ENCODE assay signal across 15 cellular contexts in genomic region chr3:141795311-141795710, GRCh38. TPM values are rescaled to one million over a fixed set of nuclear protein-coding genes. Genes with fewer than 3 reads are reported as not detected.
DNase-seq lines count a peak whose midpoint lies in the region; ATAC-seq and TF ChIP-seq lines count a peak whose summit lies in the region.
"Had no signal": no experiment of that assay in that cellular context is flagged by ENCODE, and none has a peak within 500 bp of the region (broad histone marks: within the 10 kb centered on the region; RNA-seq: fewer than 3 reads in every experiment).

No MANE protein-coding gene starts in this region.

- intact Hi-C loops in naive thymus-derived CD4-positive, alpha-beta T cell (cut with micrococcal nuclease): loop anchor here (5.0 to 10.0 kb wide), 4 partner anchors 232 to 802 kb away; partner anchors contain the start of gene PLS1 (in 1 of the 2)
- intact Hi-C loops in upper lobe of right lung (cut with DNase I) (no loop called here), stomach (cut with DNase I; ENCODE audit: low total_unique reads) (no loop called here)

- peak overlapping the region; percentile 84 to 88 for H3K4me3 Mint-ChIP-seq in activated T-cell treated with anti-CD3 and anti-CD28 coated beads, Interleukin-2, amount 50 U/mL, for 72 hours
- peak overlapping the region; percentile 61 to 97 (median 89) for H3K4me3 Mint-ChIP-seq in naive thymus-derived CD4-positive, alpha-beta T cell

- peaks cover 48 to 56% of the 10 kb centered on the region in 2 donors for H3K4me1 ChIP-seq in naive thymus-derived CD4-positive, alpha-beta T cell (ENCODE audit: control insufficient read depth in 2 of 2, insufficient read depth in 2 of 2, low read length in 2 of 2)
- H3K4me1 ChIP-seq in upper lobe of right lung: peaks cover 26% of the 10 kb centered on the region
- peaks cover 13 to 33% (median 28%) of the 10 kb centered on the region in 4 donors for H3K4me1 ChIP-seq in stomach

- CTCF ChIA-PET in naive thymus-derived CD4-positive, alpha-beta T cell (lab: Charles Lee): interaction anchor here (1.1 kb wide), 1 partner anchor 46 kb away, joined by 3 read pairs; no protein-coding TSS in a partner anchor

- H3K27me3 Mint-ChIP-seq in activated T-cell treated with anti-CD3 and anti-CD28 coated beads, Interleukin-2, amount 50 U/mL, for 72 hours (ENCODE audit: low read depth): no peaks in the 10 kb centered on the region
- H3K27me3 Mint-ChIP-seq in naive thymus-derived CD4-positive, alpha-beta T cell: no peaks in the 10 kb centered on the region

- no peaks in the 10 kb centered on the region for H3K36me3 Mint-ChIP-seq in activated T-cell treated with anti-CD3 and anti-CD28 coated beads, Interleukin-2, amount 50 U/mL, for 72 hours (ENCODE audit: insufficient read depth in 2 of 2)
- peaks cover 0 to 8% (median 0%) of the 10 kb centered on the region in 5 donors for H3K36me3 Mint-ChIP-seq in naive thymus-derived CD4-positive, alpha-beta T cell

- no peak for ATAC-seq in activated T-cell treated with anti-CD3 and anti-CD28 coated beads, Interleukin-2, amount 50 U/mL, for 72 hours (replicated peaks in 1 of 2)
- no peak for ATAC-seq in naive thymus-derived CD4-positive, alpha-beta T cell
- ATAC-seq in upper lobe of right lung: no peak

- POLR2A ChIA-PET in naive thymus-derived CD4-positive, alpha-beta T cell (lab: Charles Lee): interaction anchor here (0.6 to 4.8 kb wide), 6 partner anchors 8 to 264 kb away, joined by 3 to 44 read pairs (median 3); partner anchors contain the start of gene ATP1B3

- DNase-seq in activated effector memory CD4-positive, alpha-beta T cell treated with anti-CD3 and anti-CD28 coated beads, Interleukin-2, amount 50 U/mL, for 16 hours: peak; percentile 64
- no peak for DNase-seq in activated effector memory CD4-positive, alpha-beta T cell treated with Interleukin-2 at 50 U/mL for 16 hours
- peak; percentile 23 to 46 for DNase-seq in activated T-cell treated with anti-CD3 and anti-CD28 coated beads, Interleukin-2, amount 50 U/mL, for 72 hours
- no peak for DNase-seq in naive thymus-derived CD4-positive, alpha-beta T cell
- DNase-seq in upper lobe of right lung (no peak), DMS114 treated with DMSO at 0.1 percent for 48 hours (lab: John Stamatoyannopoulos, UW; ENCODE audit: unreplicated experiment) (no peak), NCI-H345 treated with DMSO at 0.1 percent for 48 hours (lab: John Stamatoyannopoulos, UW; ENCODE audit: unreplicated experiment) (no peak), stomach (no peak)
- DNase-seq: NCI-H1105 treated with DMSO at 0.1 percent for 48 hours, NCI-H524 treated with DMSO at 0.1 percent for 48 hours, SHP77 had no signal

- no peak for TF ChIP-seq EP300 in stomach (IDR thresholded peaks at IDR 0.05)

- WGBS in stomach, 5 donors: 75 to 96% (median 87%) methylated on average over 4 of the region's 4 CpGs

- no peak overlapping the region for H3K27ac ChIP-seq in naive thymus-derived CD4-positive, alpha-beta T cell (ENCODE audit: low read depth, low read length)
- H3K27ac ChIP-seq in upper lobe of right lung (peak overlapping the region; percentile 15), stomach (peak overlapping the region in 1 of 5 donors; percentile 84)
- H3K27ac ChIP-seq: hepatocyte had no signal

- peak overlapping the region; percentile 67 for H3K27ac Mint-ChIP-seq in activated T-cell treated with anti-CD3 and anti-CD28 coated beads, Interleukin-2, amount 50 U/mL, for 72 hours
- peak overlapping the region in 7 of 9 donors; percentile 41 to 98 (median 97) for H3K27ac Mint-ChIP-seq in naive thymus-derived CD4-positive, alpha-beta T cell

- no peaks in the 10 kb centered on the region for H3K9me3 ChIP-seq in naive thymus-derived CD4-positive, alpha-beta T cell (ENCODE audit: control insufficient read depth in 2 of 3, low read length in 3 of 3)
- H3K9me3 ChIP-seq in upper lobe of right lung: no peaks in the 10 kb centered on the region
- no peaks in the 10 kb centered on the region for H3K9me3 ChIP-seq in stomach
- H3K9me3 ChIP-seq: ascending aorta, upper lobe of left lung had no signal

- TF ChIP-seq POLR2A in stomach (IDR thresholded peaks at IDR 0.05): no peak

- H3K9me3 Mint-ChIP-seq in activated T-cell treated with anti-CD3 and anti-CD28 coated beads, Interleukin-2, amount 50 U/mL, for 72 hours: no peaks in the 10 kb centered on the region
- peaks cover 0 to 2% (median 0%) of the 10 kb centered on the region in 11 donors for H3K9me3 Mint-ChIP-seq in naive thymus-derived CD4-positive, alpha-beta T cell

- no peaks in the 10 kb centered on the region for H3K27me3 ChIP-seq in naive thymus-derived CD4-positive, alpha-beta T cell (ENCODE audit: control insufficient read depth in 2 of 2, insufficient read depth in 2 of 2, low read length in 2 of 2)
- H3K27me3 ChIP-seq in upper lobe of right lung (no peaks in the 10 kb centered on the region), stomach (no peaks in the 10 kb centered on the region)
- H3K27me3 ChIP-seq: ascending aorta, hepatocyte, upper lobe of left lung had no signal

- peaks cover 45% of the 10 kb centered on the region for H3K4me1 Mint-ChIP-seq in activated T-cell treated with anti-CD3 and anti-CD28 coated beads, Interleukin-2, amount 50 U/mL, for 72 hours (ENCODE audit: low read depth)
- peaks cover 45 to 71% (median 60%) of the 10 kb centered on the region in 7 donors for H3K4me1 Mint-ChIP-seq in naive thymus-derived CD4-positive, alpha-beta T cell

- H3K36me3 ChIP-seq in naive thymus-derived CD4-positive, alpha-beta T cell (ENCODE audit: control insufficient read depth in 2 of 3, insufficient read depth in 3 of 3, low read length in 3 of 3): no peaks in the 10 kb centered on the region
- H3K36me3 ChIP-seq in upper lobe of right lung (no peaks in the 10 kb centered on the region), stomach (no peaks in the 10 kb centered on the region)
- H3K36me3 ChIP-seq: ascending aorta, upper lobe of left lung had no signal

- TF ChIP-seq CTCF in upper lobe of right lung (IDR thresholded peaks at IDR 0.05) (no peak), stomach (IDR thresholded peaks at IDR 0.05) (no peak)

- no peak overlapping the region for H3K4me3 ChIP-seq in naive thymus-derived CD4-positive, alpha-beta T cell (ENCODE audit: low read length)
- no peak overlapping the region for H3K4me3 ChIP-seq in upper lobe of right lung
- no peak overlapping the region for H3K4me3 ChIP-seq in stomach
- H3K4me3 ChIP-seq: ascending aorta, hepatocyte, lung, upper lobe of left lung had no signal

RNA-seq across cellular contexts. Expression of gene GRK7, which starts 32.1 kb away (rescaled TPM):
- total RNA-seq in activated T-cell treated with anti-CD3 and anti-CD28 coated beads, Interleukin-2, amount 50 U/mL, for 72 hours: not detected
- total RNA-seq in naive thymus-derived CD4-positive, alpha-beta T cell: under 1 TPM; 0.13 to 0.27 (median 0.15) TPM
- not detected for polyA plus RNA-seq in naive thymus-derived CD4-positive, alpha-beta T cell
- 0.12 TPM for total RNA-seq in upper lobe of right lung
- under 1 TPM in 2 of 5 donors, not detected in 3; 0.29 to 0.37 TPM for total RNA-seq in stomach
- under 1 TPM in 1 of 3 donors, not detected in 2; 0.05 TPM for polyA plus RNA-seq in stomach
- total RNA-seq: ascending aorta had no signal
- polyA plus RNA-seq: hepatocyte had no signal

RNA-seq across cellular contexts. Expression of gene RNF7, which starts 57.2 kb away (rescaled TPM):
- total RNA-seq in activated T-cell treated with anti-CD3 and anti-CD28 coated beads, Interleukin-2, amount 50 U/mL, for 72 hours: 10 to 100 TPM; 67.2 to 77.6 TPM
- total RNA-seq in naive thymus-derived CD4-positive, alpha-beta T cell: 10 to 100 TPM; 45.6 to 63.2 (median 57.3) TPM
- polyA plus RNA-seq in naive thymus-derived CD4-positive, alpha-beta T cell: 100 to 1,000 TPM; 123 to 132 TPM
- total RNA-seq in upper lobe of right lung: 68.6 TPM
- total RNA-seq in stomach: 100 to 1,000 TPM in 1 of 5 donors, 10 to 100 TPM in 4; 40.2 to 236 (median 62.4) TPM
- polyA plus RNA-seq in stomach: 100 to 1,000 TPM; 128 to 154 (median 145) TPM

Comparison
In these comparisons a context has a peak if more than half of its experiments do, and no peak if none do; other contexts are left out.
1. DNase-seq: peak in activated effector memory CD4-positive, alpha-beta T cell treated with anti-CD3 and anti-CD28 coated beads, Interleukin-2, amount 50 U/mL, for 16 hours (single experiment) and activated T-cell treated with anti-CD3 and anti-CD28 coated beads, Interleukin-2, amount 50 U/mL, for 72 hours (2 of 2); none in activated effector memory CD4-positive, alpha-beta T cell treated with Interleukin-2 at 50 U/mL for 16 hours (single experiment), naive thymus-derived CD4-positive, alpha-beta T cell (0 of 9), upper lobe of right lung (single experiment), DMS114 treated with DMSO at 0.1 percent for 48 hours (single experiment), NCI-H345 treated with DMSO at 0.1 percent for 48 hours (single experiment) and stomach (single experiment).
2. intact Hi-C loops: an anchor here in naive thymus-derived CD4-positive, alpha-beta T cell (5.0 to 10.0 kb wide); none called in upper lobe of right lung and stomach.